16 cellular contexts compared by ENCODE assay signal in genomic region chr1:104264506-104264905, GRCh38.
"Had no signal": no experiment of that assay in that cellular context is flagged by ENCODE, and none has a peak within 500 bp of the region (broad histone marks: within the 10 kb centered on the region; RNA-seq: fewer than 3 reads in every experiment).

No MANE protein-coding gene starts in this region.

- H3K4me1 ChIP-seq: left ventricle myocardium inferior, prostate gland, upper lobe of right lung had no signal

- ATAC-seq: natural killer cell treated with Interleukin-12 subunit alpha and Interleukin-12 subunit beta and Interleukin-15 and Interleukin-18, amount 100 ng/mL, for 72 hours; right cardiac atrium; upper lobe of right lung; WTC11 had no signal

- H3K4me3 ChIP-seq: left ventricle myocardium inferior, ovary, prostate gland, upper lobe of right lung had no signal

- H3K36me3 ChIP-seq: left ventricle myocardium inferior, neutrophil, ovary, prostate gland, upper lobe of right lung had no signal

- H3K27ac ChIP-seq: left ventricle myocardium inferior, neutrophil, ovary, prostate gland, upper lobe of right lung had no signal

- H3K27me3 ChIP-seq: neutrophil, ovary, upper lobe of right lung had no signal

- H3K9me3 ChIP-seq: neutrophil, ovary, prostate gland, upper lobe of right lung had no signal

- DNase-seq: activated gamma-delta T cell treated with Interleukin-2 at 50 U/mL for 16 hours; activated naive CD8-positive, alpha-beta T cell treated with anti-CD3 and anti-CD28 coated beads for 36 hours; activated T-cell treated with anti-CD3 and anti-CD28 coated beads, Interleukin-2, amount 50 U/mL, for 1 hour; effector memory CD4-positive, alpha-beta T cell; glutamatergic neuron; hypothalamus; left ventricle myocardium inferior; ovary; right cardiac atrium; stimulated activated CD4-positive, alpha-beta T cell treated with anti-CD3 and anti-CD28 coated beads, Interleukin-4, amount 100 ng/mL, for 24 hours; stimulated activated naive CD4-positive, alpha-beta T cell treated with Interleukin-2 at 50 U/mL for 16 hours; upper lobe of right lung had no signal
